14 cellular contexts compared by ENCODE assay signal in the genomic region with DNA sequence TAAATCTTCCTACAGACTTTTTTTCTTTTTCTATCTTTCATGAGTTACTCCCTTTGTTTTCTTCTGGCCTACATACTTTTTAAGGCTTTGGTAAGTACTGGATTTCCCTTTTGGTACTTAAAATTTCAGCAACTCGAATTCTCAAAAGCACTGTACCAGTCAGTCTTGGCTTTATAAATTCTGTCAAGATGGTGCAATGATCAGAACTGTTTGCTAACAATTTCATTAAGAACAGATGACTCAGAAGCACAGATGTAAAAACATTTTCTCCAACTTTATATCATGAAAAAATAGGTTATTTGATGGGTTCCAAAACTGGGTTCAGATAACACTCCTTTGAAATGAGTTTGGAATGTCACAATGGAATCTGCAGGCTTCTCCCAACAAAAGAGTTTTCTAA.
DNase-seq lines count a peak whose midpoint lies in the region; ATAC-seq and TF ChIP-seq lines count a peak whose summit lies in the region.
"Had no signal": no experiment of that assay in that cellular context is flagged by ENCODE, and none has a peak within 500 bp of the region (broad histone marks: within the 10 kb centered on the region; RNA-seq: fewer than 3 reads in every experiment).

No MANE protein-coding gene starts in this region.

- H4K20me1 ChIP-seq in IMR-90 (ENCODE audit: insufficient read depth, low read length) (no peaks in the 10 kb centered on the region), neural progenitor cell (ENCODE audit: low read depth) (no peaks in the 10 kb centered on the region), MM.1S (ENCODE audit: insufficient read depth, low read length) (no peaks in the 10 kb centered on the region)

- no peak overlapping the region for H2BK20ac ChIP-seq in IMR-90 (ENCODE audit: low read depth, low read length)

- no peak overlapping the region for H4K8ac ChIP-seq in IMR-90 (ENCODE audit: low read depth in 2 of 2, low read length in 2 of 2)

- no peaks in the 10 kb centered on the region for H3K79me1 ChIP-seq in IMR-90 (ENCODE audit: low read depth in 1 of 2, low read length in 2 of 2)

- intact Hi-C loops in IMR-90 (cut with micrococcal nuclease) = no loop called here

- H3K9ac ChIP-seq in IMR-90 (ENCODE audit: low read depth, low read length) (no peak overlapping the region), neural progenitor cell (no peak overlapping the region), MM.1S (ENCODE audit: low read length) (no peak overlapping the region)

- no peak for TF ChIP-seq RAD21 in IMR-90 (IDR thresholded peaks at IDR 0.05; ENCODE audit: low read length)

- no peak overlapping the region for H2BK5ac ChIP-seq in IMR-90 (ENCODE audit: low read depth, low read length, poor library complexity, severe bottlenecking)

- H3K36me3 ChIP-seq in IMR-90 (ENCODE audit: control insufficient read depth, insufficient read depth, low read length) = no peaks in the 10 kb centered on the region
- no peaks in the 10 kb centered on the region for H3K36me3 ChIP-seq in neural progenitor cell
- no peaks in the 10 kb centered on the region for H3K36me3 ChIP-seq in CD8-positive, alpha-beta memory T cell (ENCODE audit: insufficient read depth, low read length)
- H3K36me3 ChIP-seq in MM.1S (replicated peaks; ENCODE audit: insufficient read depth, low read length) = no peaks in the 10 kb centered on the region
- H3K36me3 ChIP-seq: HAP-1 had no signal

- H3K9me2 ChIP-seq in MM.1S (replicated peaks; ENCODE audit: insufficient read depth, low read length) = no peaks in the 10 kb centered on the region

- H3K4me1 Mint-ChIP-seq in neural progenitor cell = no peaks in the 10 kb centered on the region
- H3K4me1 Mint-ChIP-seq in CD8-positive, alpha-beta memory T cell = no peaks in the 10 kb centered on the region
- H3K4me1 Mint-ChIP-seq: B cell had no signal

- no peak overlapping the region for H4K91ac ChIP-seq in IMR-90 (ENCODE audit: insufficient read depth, low read depth, low read length)

- in situ Hi-C loops in IMR-90 (cut with MboI; ENCODE audit: low sequenced_read_pairs) = no loop called here

- H3K27me3 Mint-ChIP-seq in neural progenitor cell (ENCODE audit: insufficient read depth, low read depth) = no peaks in the 10 kb centered on the region
- H3K27me3 Mint-ChIP-seq in CD8-positive, alpha-beta memory T cell = no peaks in the 10 kb centered on the region
- H3K27me3 Mint-ChIP-seq: B cell; CD4-positive, alpha-beta T cell had no signal

- no peak overlapping the region for H4K5ac ChIP-seq in IMR-90 (ENCODE audit: low read depth, low read length)

- H3F3A ChIP-seq in neural progenitor cell (ENCODE audit: low read depth) (no peaks in the 10 kb centered on the region), MM.1S (ENCODE audit: insufficient read depth, low read length) (no peaks in the 10 kb centered on the region)

- dilution Hi-C loops in IMR-90 (cut with HindIII; ENCODE audit: low sequenced_read_pairs, unreplicated experiment) = no loop called here

- no peak overlapping the region for H2BK15ac ChIP-seq in IMR-90 (ENCODE audit: low read depth, low read length)

- H3K4me1 ChIP-seq in IMR-90 (ENCODE audit: control insufficient read depth, insufficient read depth, low read length) (peaks cover 2% of the 10 kb centered on the region; the same call in 1 of the 2 replicates), neural progenitor cell (peaks cover 7% of the 10 kb centered on the region), MM.1S (ENCODE audit: low read length) (no peaks in the 10 kb centered on the region)
- no peaks in the 10 kb centered on the region for H3K4me1 ChIP-seq in CD8-positive, alpha-beta memory T cell (ENCODE audit: insufficient read depth, low read length)
- H3K4me1 ChIP-seq: HAP-1 had no signal

- H2AK9ac ChIP-seq in IMR-90 (replicated peaks; ENCODE audit: low read depth, low read length, poor library complexity) = no peak overlapping the region

- H3K56ac ChIP-seq in IMR-90 (ENCODE audit: extremely low read depth, insufficient read depth, low read length) = no peak overlapping the region

- DNase-seq in IMR-90 (peak; percentile 35), choroid plexus epithelial cell (ENCODE audit: low read depth) (peak; percentile 67), fibroblast of peridontal ligament (ENCODE audit: extremely low read depth) (peak; percentile 18), neural progenitor cell (ENCODE audit: low spot score) (no peak), kidney glomerular epithelial cell (lab: John Stamatoyannopoulos, UW) (no peak), MM.1S (no peak)
- no peak for DNase-seq in CD8-positive, alpha-beta memory T cell
- DNase-seq: ACHN; C1 segment of cervical spinal cord; CD4-positive, alpha-beta T cell; DMS79; HFFc6 had no signal

- WGBS in IMR-90 (ENCODE audit: extremely low coverage in 2 of 2, insufficient read length in 1 of 2), 2 experiments = no CpG with 5 or more reads among the region's 1 CpG

- no peak overlapping the region for H3K27ac Mint-ChIP-seq in neural progenitor cell
- no peak overlapping the region for H3K27ac Mint-ChIP-seq in CD8-positive, alpha-beta memory T cell
- H3K27ac Mint-ChIP-seq: B cell; CD4-positive, alpha-beta T cell; HFFc6 had no signal

- no peak overlapping the region for H3K4me3 Mint-ChIP-seq in neural progenitor cell
- H3K4me3 Mint-ChIP-seq in CD8-positive, alpha-beta memory T cell = no peak overlapping the region
- H3K4me3 Mint-ChIP-seq: B cell; CD4-positive, alpha-beta T cell; HFFc6 had no signal

- no peak overlapping the region for H3K4me3 ChIP-seq in IMR-90 (ENCODE audit: insufficient read depth, low read depth, low read length)
- H3K4me3 ChIP-seq in choroid plexus epithelial cell (ENCODE audit: low read depth, low read length) = no peak overlapping the region
- H3K4me3 ChIP-seq in neural progenitor cell = no peak overlapping the region
- H3K4me3 ChIP-seq in CD8-positive, alpha-beta memory T cell (ENCODE audit: low read length) = no peak overlapping the region
- no peak overlapping the region for H3K4me3 ChIP-seq in MM.1S (ENCODE audit: low read length)
- H3K4me3 ChIP-seq: HAP-1 had no signal

- H3K4ac ChIP-seq in IMR-90 (ENCODE audit: low read depth, low read length) = no peak overlapping the region

- no peak overlapping the region for H3K18ac ChIP-seq in IMR-90 (ENCODE audit: low read depth, low read length)

- H3K4me2 ChIP-seq in IMR-90 (ENCODE audit: low read depth, low read length) = no peak overlapping the region
- no peak overlapping the region for H3K4me2 ChIP-seq in neural progenitor cell
- H3K4me2 ChIP-seq in MM.1S (ENCODE audit: low read depth, low read length) = no peak overlapping the region

- H2AK5ac ChIP-seq in IMR-90 (ENCODE audit: low read depth, low read length) = no peak overlapping the region

- TF ChIP-seq CTCF in IMR-90 (conservative IDR thresholded peaks at IDR 0.05; ENCODE audit: low read depth, low read length) = no peak
- TF ChIP-seq CTCF in choroid plexus epithelial cell (conservative IDR thresholded peaks at IDR 0.05; ENCODE audit: low read depth, low read length) = no peak
- TF ChIP-seq CTCF in neural progenitor cell (IDR thresholded peaks at IDR 0.05) = no peak
- TF ChIP-seq CTCF in MM.1S (IDR thresholded peaks at IDR 0.05; ENCODE audit: low read length) = no peak

- ATAC-seq in IMR-90 (ENCODE audit: low read depth) = no peak

- H3K27ac ChIP-seq in IMR-90 (ENCODE audit: insufficient read depth, low read length) (no peak overlapping the region), neural progenitor cell (no peak overlapping the region), MM.1S (ENCODE audit: low read length) (no peak overlapping the region)
- H3K27ac ChIP-seq in CD8-positive, alpha-beta memory T cell (ENCODE audit: low read depth, low read length) = no peak overlapping the region

- H2AFZ ChIP-seq in IMR-90 (replicated peaks; ENCODE audit: low read length, poor library complexity) = no peak overlapping the region
- peak overlapping the region; percentile 60 for H2AFZ ChIP-seq in neural progenitor cell (replicated peaks)
- no peak overlapping the region for H2AFZ ChIP-seq in MM.1S (ENCODE audit: low read length)

- H2BK120ac ChIP-seq in IMR-90 (ENCODE audit: low read depth, low read length) = no peak overlapping the region

- no peaks in the 10 kb centered on the region for H3K9me1 ChIP-seq in IMR-90 (ENCODE audit: insufficient read depth, low read length)

- BruUV-seq in IMR-90 (replicated peaks; lab: Mats Ljungman, UMichigan) = no TSS peak

- H3K14ac ChIP-seq in IMR-90 (replicated peaks; ENCODE audit: low read depth, low read length) = no peak overlapping the region

- TF ChIP-seq POLR2A in IMR-90 (IDR thresholded peaks at IDR 0.05; ENCODE audit: low read depth, low read length) = no peak

- POLR2A ChIA-PET in IMR-90 (lab: Charles Lee; ENCODE audit: unreplicated experiment) = no interaction called here
- POLR2A ChIA-PET in CD8-positive, alpha-beta memory T cell (lab: Charles Lee) = no interaction called here

- H3K36me3 Mint-ChIP-seq in neural progenitor cell = no peaks in the 10 kb centered on the region
- no peaks in the 10 kb centered on the region for H3K36me3 Mint-ChIP-seq in CD8-positive, alpha-beta memory T cell

- H3K27me3 ChIP-seq in IMR-90 (ENCODE audit: control insufficient read depth, insufficient read depth, low read length) (no peaks in the 10 kb centered on the region), neural progenitor cell (no peaks in the 10 kb centered on the region), MM.1S (replicated peaks; ENCODE audit: insufficient read depth, low read length) (no peaks in the 10 kb centered on the region)
- H3K27me3 ChIP-seq in CD8-positive, alpha-beta memory T cell (ENCODE audit: insufficient read depth, low read length, poor library complexity, severe bottlenecking) = no peaks in the 10 kb centered on the region

- H3K9me3 Mint-ChIP-seq in neural progenitor cell = no peaks in the 10 kb centered on the region
- peaks cover 2 to 39% (median 16%) of the 10 kb centered on the region in 5 donors for H3K9me3 Mint-ChIP-seq in CD8-positive, alpha-beta memory T cell

- no peaks in the 10 kb centered on the region for H3K9me3 ChIP-seq in IMR-90 (ENCODE audit: control insufficient read depth, insufficient read depth, low read length)
- H3K9me3 ChIP-seq in neural progenitor cell (ENCODE audit: low read depth) = no peaks in the 10 kb centered on the region
- H3K9me3 ChIP-seq in CD8-positive, alpha-beta memory T cell (ENCODE audit: low read length) = no peaks in the 10 kb centered on the region
- H3K9me3 ChIP-seq in MM.1S (replicated peaks; ENCODE audit: insufficient read depth, low read length) = no peaks in the 10 kb centered on the region
- H3K9me3 ChIP-seq: HAP-1 had no signal

- CTCF ChIA-PET in IMR-90 (lab: Yijun Ruan, JAX) = no interaction called here
- CTCF ChIA-PET in CD8-positive, alpha-beta memory T cell (lab: Charles Lee) = no interaction called here

- no peak overlapping the region for H3K23ac ChIP-seq in IMR-90 (ENCODE audit: low read depth, low read length)

- H3K79me2 ChIP-seq in neural progenitor cell (ENCODE audit: low read depth) (no peaks in the 10 kb centered on the region), MM.1S (ENCODE audit: low read length) (no peaks in the 10 kb centered on the region)

TF ChIP-seq in IMR-90, 13 proteins besides CTCF, POLR2A, EP300 and RAD21 (continues in another document):
- TF ChIP-seq RFX5 (IDR thresholded peaks at IDR 0.05; ENCODE audit: low read depth, low read length) (no peak), BHLHE40 (IDR thresholded peaks at IDR 0.05; ENCODE audit: low read depth, low read length) (no peak), CEBPB (IDR thresholded peaks at IDR 0.05; ENCODE audit: low read depth, low read length) (0 out of 2 replicates have a peak, but pooled peaks have one; percentile 6), FOS (IDR thresholded peaks at IDR 0.05; ENCODE audit: low read depth, low read length) (no peak)

Comparison
In these comparisons a context has a peak if more than half of its experiments do, and no peak if none do; other contexts are left out.
1. DNase-seq: peak in IMR-90 (single experiment), choroid plexus epithelial cell (single experiment) and fibroblast of peridontal ligament (single experiment); none in neural progenitor cell (single experiment), kidney glomerular epithelial cell (single experiment), CD8-positive, alpha-beta memory T cell (0 of 5) and MM.1S (single experiment).